17 cellular contexts compared by ENCODE assay signal in the genomic region with DNA sequence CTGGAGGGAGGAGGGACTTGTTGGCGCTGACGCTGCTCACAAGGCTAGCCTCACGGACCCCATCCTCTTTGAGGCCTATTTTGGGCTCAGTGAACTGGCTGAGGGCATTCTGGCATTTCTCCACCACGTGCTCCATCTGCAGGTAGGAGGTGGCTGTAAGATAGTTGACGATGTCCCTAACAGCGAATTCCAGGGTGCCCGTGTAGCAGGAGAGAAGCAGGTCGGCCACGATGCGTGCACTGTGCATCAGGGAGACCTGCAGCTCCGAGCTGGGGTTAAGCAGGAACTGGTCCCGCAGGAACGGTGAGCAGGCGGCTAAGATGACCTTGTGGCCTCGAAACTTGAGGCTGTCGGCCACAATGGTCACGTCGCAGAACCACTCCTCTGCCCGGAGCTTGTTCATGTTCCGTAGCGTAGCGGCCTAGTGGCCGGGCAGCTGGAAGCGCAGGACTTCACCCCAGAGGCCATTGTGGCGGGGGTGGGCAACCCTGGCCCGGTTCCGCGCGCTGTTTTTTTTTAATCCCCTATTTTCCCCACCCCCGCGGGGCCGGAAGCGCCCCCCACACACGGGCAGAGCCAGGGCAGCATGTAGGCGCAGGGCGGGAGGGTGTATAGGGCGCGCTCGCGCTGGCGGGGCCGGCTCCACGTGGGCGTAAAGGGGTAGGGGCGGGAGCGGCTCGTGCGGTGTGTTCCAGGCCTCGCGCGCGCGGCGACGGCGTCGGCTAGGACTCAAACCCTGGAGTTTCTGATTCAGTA.
DNase-seq lines count a peak whose midpoint lies in the region; ATAC-seq and TF ChIP-seq lines count a peak whose summit lies in the region.
"Had no signal": no experiment of that assay in that cellular context is flagged by ENCODE, and none has a peak within 500 bp of the region (broad histone marks: within the 10 kb centered on the region; RNA-seq: fewer than 3 reads in every experiment).

No MANE protein-coding gene starts in this region.

- H2BK120ac ChIP-seq in trophoblast cell (ENCODE audit: insufficient read depth, low read length, poor library complexity): no peak overlapping the region

- no peak overlapping the region for H3K14ac ChIP-seq in trophoblast cell (ENCODE audit: low read length)

- intact Hi-C loops in sigmoid colon (cut with DNase I): no loop called here

- no peak overlapping the region for H3K23ac ChIP-seq in trophoblast cell (ENCODE audit: low read length)

- no peak overlapping the region for H4K8ac ChIP-seq in trophoblast cell (ENCODE audit: low read depth, low read length)

- no peaks in the 10 kb centered on the region for H3K79me1 ChIP-seq in trophoblast cell (ENCODE audit: low read length)

- no peak overlapping the region for H3K27ac ChIP-seq in trophoblast cell (ENCODE audit: low read depth, low read length)
- no peak overlapping the region for H3K27ac ChIP-seq in sigmoid colon
- H3K27ac ChIP-seq: BLaER1 treated with 17β-estradiol and CSF1 and Interleukin-3, amounts not matched to agents 10 nM and 100 nM had no signal

- H4K91ac ChIP-seq in trophoblast cell (ENCODE audit: low read depth, low read length): no peak overlapping the region

- no peak for TF ChIP-seq EP300 in sigmoid colon (IDR thresholded peaks at IDR 0.05)

- no peaks in the 10 kb centered on the region for H3K4me1 Mint-ChIP-seq in stimulated activated naive CD8-positive, alpha-beta T cell treated with anti-CD3 and anti-CD28 coated beads, Interleukin-15, amount 100 ng/mL, for 72 hours

- no peak overlapping the region for H2AK5ac ChIP-seq in trophoblast cell (ENCODE audit: low read length)

- POLR2A ChIA-PET in GM10248 (lab: Yijun Ruan, JAX): no interaction called here

- no peak overlapping the region for H2AFZ ChIP-seq in trophoblast cell (ENCODE audit: insufficient read depth, low read length, poor library complexity)

- no CpG with 5 or more reads among the region's 57 CpGs for WGBS in trophoblast cell (ENCODE audit: extremely low coverage, insufficient coverage, insufficient read length)
- 98% methylated on average over 57 of the region's 57 CpGs for WGBS in sigmoid colon, 2 donors

- H3K4me1 ChIP-seq in trophoblast cell (ENCODE audit: control insufficient read depth in 1 of 2, insufficient read depth in 2 of 2, low read length in 2 of 2): peaks cover 5 to 9% of the 10 kb centered on the region in 2 experiments
- H3K4me1 ChIP-seq in sigmoid colon: no peaks in the 10 kb centered on the region
- H3K4me1 ChIP-seq in HAP-1: no peaks in the 10 kb centered on the region
- H3K4me1 ChIP-seq: BLaER1 treated with 17β-estradiol and CSF1 and Interleukin-3, amounts not matched to agents 10 nM and 100 nM had no signal

- H3K27ac Mint-ChIP-seq in stimulated activated naive CD8-positive, alpha-beta T cell treated with anti-CD3 and anti-CD28 coated beads, Interleukin-15, amount 100 ng/mL, for 72 hours: no peak overlapping the region

- H3K4me3 Mint-ChIP-seq in stimulated activated naive CD8-positive, alpha-beta T cell treated with anti-CD3 and anti-CD28 coated beads, Interleukin-15, amount 100 ng/mL, for 72 hours: no peak overlapping the region

- H3K36me3 ChIP-seq in trophoblast cell (ENCODE audit: control insufficient read depth in 1 of 2, insufficient read depth in 2 of 2, low read length in 2 of 2) (peaks cover 30 to 36% of the 10 kb centered on the region in 2 experiments), sigmoid colon (peaks cover 0 to 51% (median 25%) of the 10 kb centered on the region in 4 donors), HAP-1 (replicated peaks) (peaks cover 20% of the 10 kb centered on the region)

- no peak for TF ChIP-seq POLR2A in sigmoid colon (IDR thresholded peaks at IDR 0.05)

- DNase-seq in stimulated activated naive CD8-positive, alpha-beta T cell treated with anti-CD3 and anti-CD28 coated beads, Interleukin-15, amount 100 ng/mL, for 72 hours: no peak
- DNase-seq in stimulated activated naive CD8-positive, alpha-beta T cell treated with anti-CD3 and anti-CD28 coated beads, Interleukin-15, Interleukin-2, amounts not matched to agents 100 U/mL and 50 U/mL, for 24 hours: no peak
- DNase-seq in iPS-NIHi11 (ENCODE audit: low spot score): peak; percentile 11
- DNase-seq in trophoblast cell: no peak
- no peak for DNase-seq in AML-193 (lab: John Stamatoyannopoulos, UW)
- no peak for DNase-seq in sigmoid colon
- DNase-seq in GM10248 (ENCODE audit: extremely low spot score): no peak
- no peak for DNase-seq in HAP-1 (ENCODE audit: low spot score in 2 of 2)
- DNase-seq: DND-41, GDM1, IMR-90, NCI-H1417 treated with DMSO at 0.1 percent for 48 hours, NCI-H1930, NCI-H69, RPMI8226, SIG-M5 had no signal

- in situ Hi-C loops in HAP-1 (cut with MboI; ENCODE audit: low sequenced_read_pairs): no loop called here

- H3K9me3 ChIP-seq in trophoblast cell (ENCODE audit: insufficient read depth, low read depth, low read length): no peaks in the 10 kb centered on the region
- no peaks in the 10 kb centered on the region for H3K9me3 ChIP-seq in sigmoid colon
- no peaks in the 10 kb centered on the region for H3K9me3 ChIP-seq in HAP-1

- TF ChIP-seq CTCF in sigmoid colon (IDR thresholded peaks at IDR 0.05) (no peak), GM10248 (IDR thresholded peaks at IDR 0.05; ENCODE audit: control extremely low read depth, extremely low read depth, low read depth, missing control alignments) (no peak)

- no peak overlapping the region for H3K4me2 ChIP-seq in trophoblast cell (ENCODE audit: low read length)
- H3K4me2 ChIP-seq: BLaER1 treated with 17β-estradiol and CSF1 and Interleukin-3, amounts not matched to agents 10 nM and 100 nM had no signal

- H3K4me3 ChIP-seq in trophoblast cell (ENCODE audit: low read depth, low read length) (no peak overlapping the region), sigmoid colon (no peak overlapping the region), HAP-1 (no peak overlapping the region)
- H3K4me3 ChIP-seq: BLaER1 treated with 17β-estradiol and CSF1 and Interleukin-3, amounts not matched to agents 10 nM and 100 nM had no signal

- H3K18ac ChIP-seq in trophoblast cell (ENCODE audit: low read length): peak overlapping the region; percentile 51

- H2BK5ac ChIP-seq in trophoblast cell (ENCODE audit: low read depth, low read length, poor library complexity): no peak overlapping the region

- H3K9ac ChIP-seq in trophoblast cell (ENCODE audit: low read length): no peak overlapping the region
- H3K9ac ChIP-seq: BLaER1 treated with 17β-estradiol and CSF1 and Interleukin-3, amounts not matched to agents 10 nM and 100 nM had no signal

- H4K12ac ChIP-seq in trophoblast cell (ENCODE audit: low read depth, low read length): no peak overlapping the region

- no peaks in the 10 kb centered on the region for H3K79me2 ChIP-seq in trophoblast cell (ENCODE audit: control insufficient read depth, insufficient read depth, low read length, poor library complexity)

- no peaks in the 10 kb centered on the region for H3K9me3 Mint-ChIP-seq in stimulated activated naive CD8-positive, alpha-beta T cell treated with anti-CD3 and anti-CD28 coated beads, Interleukin-15, amount 100 ng/mL, for 72 hours

- H3K27me3 ChIP-seq in trophoblast cell (ENCODE audit: insufficient read depth, low read length) (no peaks in the 10 kb centered on the region), sigmoid colon (no peaks in the 10 kb centered on the region), HAP-1 (ENCODE audit: low read depth) (no peaks in the 10 kb centered on the region)
- H3K27me3 ChIP-seq: BLaER1 treated with 17β-estradiol and CSF1 and Interleukin-3, amounts not matched to agents 10 nM and 100 nM had no signal

- CTCF ChIA-PET in GM10248 (lab: Yijun Ruan, JAX): no interaction called here

- H3K4ac ChIP-seq in trophoblast cell (ENCODE audit: low read depth, low read length): no peak overlapping the region

- no peak overlapping the region for H2BK12ac ChIP-seq in trophoblast cell (ENCODE audit: low read length)

- peak; percentile 74 for ATAC-seq in stimulated activated naive CD8-positive, alpha-beta T cell treated with anti-CD3 and anti-CD28 coated beads, Interleukin-15, amount 100 ng/mL, for 72 hours
- ATAC-seq in stimulated activated naive CD8-positive, alpha-beta T cell treated with anti-CD3 and anti-CD28 coated beads, Interleukin-15, Interleukin-2, amounts not matched to agents 100 U/mL and 50 U/mL, for 24 hours: no peak

- no peaks in the 10 kb centered on the region for H3K27me3 Mint-ChIP-seq in stimulated activated naive CD8-positive, alpha-beta T cell treated with anti-CD3 and anti-CD28 coated beads, Interleukin-15, amount 100 ng/mL, for 72 hours
